14 cellular contexts compared by ENCODE assay signal in the genomic region with DNA sequence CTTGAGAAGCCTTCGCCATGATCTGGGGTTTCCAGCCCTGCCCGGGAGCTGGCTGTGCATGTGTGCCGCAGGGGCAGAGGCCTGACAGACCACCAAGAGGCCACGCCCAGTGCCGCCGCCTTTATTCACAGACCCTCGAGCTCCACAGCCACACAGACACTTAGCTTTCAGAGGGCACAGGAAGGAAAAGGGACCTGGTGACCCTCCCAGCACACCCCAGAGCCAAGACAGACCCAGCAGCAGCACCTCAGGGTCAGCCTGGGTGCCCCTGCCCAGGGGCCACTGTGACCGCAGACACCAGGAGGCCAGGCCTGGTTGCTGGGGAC. TPM values are rescaled to one million over a fixed set of nuclear protein-coding genes. Genes with fewer than 3 reads are reported as not detected.
DNase-seq lines count a peak whose midpoint lies in the region; ATAC-seq and TF ChIP-seq lines count a peak whose summit lies in the region.
"Had no signal": no experiment of that assay in that cellular context is flagged by ENCODE, and none has a peak within 500 bp of the region (broad histone marks: within the 10 kb centered on the region; RNA-seq: fewer than 3 reads in every experiment).

No MANE protein-coding gene starts in this region.

- WGBS in right cardiac atrium = 86% methylated on average over 8 of the region's 8 CpGs
- 83 to 90% methylated on average over 8 of the region's 8 CpGs for WGBS in sigmoid colon, 2 donors

- DNase-seq in A673 (ENCODE audit: low spot score) (no peak), RWPE1 (ENCODE audit: low spot score) (no peak), right cardiac atrium (no peak), sigmoid colon (no peak), T-helper 9 cell (no peak), GM13976 (ENCODE audit: low spot score) (no peak), ACHN (no peak)
- DNase-seq: DMS79 treated with DMSO at 0.1 percent for 48 hours, MM.1S, T1000 had no signal

- peaks cover 11% of the 10 kb centered on the region for H3K4me1 ChIP-seq in A673 (ENCODE audit: insufficient read depth, low read length, poor library complexity, severe bottlenecking)
- peaks cover 6% of the 10 kb centered on the region for H3K4me1 ChIP-seq in right cardiac atrium (ENCODE audit: control insufficient read depth, insufficient read depth, low read length)
- peaks cover 0 to 18% (median 18%) of the 10 kb centered on the region in 4 donors for H3K4me1 ChIP-seq in sigmoid colon

- H3K27me3 ChIP-seq in A673 (replicated peaks; ENCODE audit: insufficient read depth, low read depth, low read length, poor library complexity) = no peaks in the 10 kb centered on the region
- H3K27me3 ChIP-seq in right cardiac atrium (ENCODE audit: control insufficient read depth, insufficient read depth) = no peaks in the 10 kb centered on the region
- H3K27me3 ChIP-seq in sigmoid colon = peaks cover 0 to 13% (median 9%) of the 10 kb centered on the region in 3 donors

- no peak for TF ChIP-seq POLR2A in sigmoid colon (IDR thresholded peaks at IDR 0.05)

- POLR2A ChIA-PET in A673 (lab: Charles Lee; ENCODE audit: low non-redundant PET) (interaction anchor here (0.6 kb wide), 2 partner anchors 53 to 268 kb away, joined by 3 read pairs; no protein-coding TSS in a partner anchor), RWPE1 (lab: Yijun Ruan, JAX; ENCODE audit: low non-redundant PET) (no interaction called here)

- CTCF ChIA-PET in A673 (lab: Charles Lee) (no interaction called here), RWPE1 (lab: Yijun Ruan, JAX) (interaction anchor here (0.6 to 1.4 kb wide), 5 partner anchors 10 to 1514 kb away, joined by 3 read pairs; no protein-coding TSS in a partner anchor)

- H3K9me3 ChIP-seq in A673 (ENCODE audit: low read depth, low read length, poor library complexity, severe bottlenecking) = no peaks in the 10 kb centered on the region
- no peaks in the 10 kb centered on the region for H3K9me3 ChIP-seq in right cardiac atrium (ENCODE audit: control insufficient read depth, low read length)
- no peaks in the 10 kb centered on the region for H3K9me3 ChIP-seq in sigmoid colon

- H3K4me3 ChIP-seq in A673 (ENCODE audit: low read depth, low read length, poor library complexity, severe bottlenecking) (no peak overlapping the region), right cardiac atrium (ENCODE audit: low read length) (no peak overlapping the region), sigmoid colon (no peak overlapping the region)

- H3K27ac ChIP-seq in A673 (ENCODE audit: low read depth, low read length, poor library complexity, severe bottlenecking) = peak overlapping the region; percentile 62
- H3K27ac ChIP-seq in RWPE1 = peak overlapping the region; percentile 55
- H3K27ac ChIP-seq in right cardiac atrium (ENCODE audit: low read length) = peak overlapping the region; percentile 55
- H3K27ac ChIP-seq in sigmoid colon = peak overlapping the region; percentile 83 to 88 (median 86)

- TF ChIP-seq EP300 in sigmoid colon (IDR thresholded peaks at IDR 0.05) = no peak

- ATAC-seq in right cardiac atrium (peak; percentile 1 to 2), HG03196 (IDR thresholded peaks at IDR 0.05; ENCODE audit: unreplicated experiment) (no peak)

- intact Hi-C loops in A673 (cut with micrococcal nuclease; ENCODE audit: unreplicated experiment) = no loop called here
- intact Hi-C loops in right cardiac atrium (cut with DNase I) = no loop called here
- intact Hi-C loops in sigmoid colon (cut with DNase I) = loop anchor here (5.0 kb wide), 1 partner anchor 40 kb away; the partner anchor contains the start of gene P4HB

- H3K36me3 ChIP-seq in A673 (ENCODE audit: insufficient read depth, low read length, poor library complexity, severe bottlenecking) = peaks cover 3% of the 10 kb centered on the region
- H3K36me3 ChIP-seq in sigmoid colon = peaks cover 0 to 23% (median 15%) of the 10 kb centered on the region in 4 donors

- no peak for TF ChIP-seq CTCF in A673 (conservative IDR thresholded peaks at IDR 0.05; ENCODE audit: low read depth, low read length)
- no peak for TF ChIP-seq CTCF in RWPE1 (conservative IDR thresholded peaks at IDR 0.05; ENCODE audit: low read depth)
- TF ChIP-seq CTCF in sigmoid colon (IDR thresholded peaks at IDR 0.05) = no peak
- no peak for TF ChIP-seq CTCF in GM13976 (IDR thresholded peaks at IDR 0.05; ENCODE audit: borderline replicate concordance, control extremely low read depth, extremely low read depth, insufficient read depth, missing control alignments)

- in situ Hi-C loops in GM13976 (cut with MboI; ENCODE audit: low sequenced_read_pairs, unreplicated experiment) = no loop called here
- in situ Hi-C loops in ACHN (cut with HindIII; ENCODE audit: low pct_ligation_motif_present, low pct_unique_long_range_greater_than_20kb, low sequenced_read_pairs) = no loop called here

- BruUV-seq in A673 (replicated peaks; lab: Mats Ljungman, UMichigan) = no TSS peak

RNA-seq across cellular contexts. Expression of gene MCRIP1, which starts 10.8 kb away (rescaled TPM):
- 126 and 130 TPM in 2 replicates for total RNA-seq in A673 (2021)
- 100 to 1,000 TPM in 2 of 4 donors, 10 to 100 TPM in 2; 88.1 to 120 (median 96.5) TPM for total RNA-seq in right cardiac atrium
- 146 TPM for polyA plus RNA-seq in right cardiac atrium
- total RNA-seq in sigmoid colon = 100 to 1,000 TPM; 116 to 129 (median 122) TPM
- polyA plus RNA-seq in sigmoid colon = 10 to 100 TPM; 37.0 to 82.9 (median 78.0) TPM

RNA-seq across cellular contexts. Expression of gene PPP1R27, which starts 12.6 kb away (rescaled TPM):
- total RNA-seq in A673 (2021) (not detected in 2 replicates), right cardiac atrium (under 1 TPM in 1 of 4 donors, not detected in 3; 0.85 TPM), sigmoid colon (not detected)
- polyA plus RNA-seq in right cardiac atrium (not detected), sigmoid colon (under 1 TPM in 1 of 3 donors, not detected in 2; 0.50 TPM)
- total RNA-seq: activated CD8-positive, alpha-beta memory T cell treated with anti-CD3 and anti-CD28 coated beads for 36 hours; HFFc6 had no signal
- polyA plus RNA-seq: neural cell had no signal

RNA-seq across cellular contexts. Expression of gene GCGR, which starts 18.3 kb away (rescaled TPM):
- not detected in 2 replicates for total RNA-seq in A673 (2021)
- total RNA-seq in right cardiac atrium = not detected
- polyA plus RNA-seq in right cardiac atrium = not detected
- total RNA-seq in sigmoid colon = 1 to 10 TPM in 2 of 4 donors, under 1 TPM in 2; 0.27 to 1.4 (median 0.72) TPM
- polyA plus RNA-seq in sigmoid colon = under 1 TPM in 1 of 3 donors, not detected in 2; 0.96 TPM
- total RNA-seq: activated CD8-positive, alpha-beta memory T cell treated with anti-CD3 and anti-CD28 coated beads for 36 hours; HFFc6 had no signal
- polyA plus RNA-seq: neural cell had no signal

RNA-seq across cellular contexts. Expression of gene P4HB, which starts 38.1 kb away (rescaled TPM):
- 491 and 503 TPM in 2 replicates for total RNA-seq in A673 (2021)
- total RNA-seq in right cardiac atrium = 100 to 1,000 TPM; 272 to 375 (median 350) TPM
- polyA plus RNA-seq in right cardiac atrium = 278 TPM
- total RNA-seq in sigmoid colon = 100 to 1,000 TPM; 201 to 338 (median 268) TPM
- polyA plus RNA-seq in sigmoid colon = 100 to 1,000 TPM; 153 to 750 (median 227) TPM

RNA-seq across cellular contexts. Expression of gene ARHGDIA, which starts 48.9 kb away (rescaled TPM):
- total RNA-seq in A673 (2021) = 568 and 667 TPM in 2 replicates
- 100 to 1,000 TPM; 113 to 217 (median 142) TPM for total RNA-seq in right cardiac atrium
- 101 TPM for polyA plus RNA-seq in right cardiac atrium
- total RNA-seq in sigmoid colon = 10 to 100 TPM; 67.0 to 99.5 (median 74.1) TPM
- polyA plus RNA-seq in sigmoid colon = 100 to 1,000 TPM; 252 to 452 (median 385) TPM
